Comparison of ENCODE assay signal across 1 cellular context in genomic region chr5:139341689-139342422, GRCh38.
TF ChIP-seq lines count a peak whose summit lies in the region.

Gene PAIP2, plus strand, starts transcription at chr5:139341854. Its CDS starts 21,931 bp downstream, at chr5:139363785.

TF ChIP-seq in K562, 482 proteins besides CTCF, POLR2A, EP300 and RAD21 (continued from another document and continues in another):
- TF ChIP-seq CUX1 (CRISPR knock-in tag; IDR thresholded peaks at IDR 0.05), result no peak
- peak; percentile 58; the same call in 1 of the 2 replicates for TF ChIP-seq ZNF589 (CRISPR knock-in tag; IDR thresholded peaks at IDR 0.05; ENCODE audit: low read depth)
- TF ChIP-seq SMARCE1 (IDR thresholded peaks at IDR 0.05), result no peak
- TF ChIP-seq ZBTB17 (CRISPR knock-in tag; IDR thresholded peaks at IDR 0.05), result peak; percentile 68; the same call in 1 of the 2 replicates
- no peak for TF ChIP-seq KLF6 (CRISPR knock-in tag; IDR thresholded peaks at IDR 0.05; ENCODE audit: borderline replicate concordance)
- no peak; a peak in 1 of 4 replicates for TF ChIP-seq ZNF318 (IDR thresholded peaks at IDR 0.05; ENCODE audit: borderline replicate concordance in 1 of 2, low read depth in 1 of 2)
- TF ChIP-seq ZNF212 (CRISPR knock-in tag; IDR thresholded peaks at IDR 0.05), result no peak
- 0 out of 2 replicates have a peak, but pooled peaks have one; percentile 14 for TF ChIP-seq CBX5 (IDR thresholded peaks at IDR 0.05; ENCODE audit: borderline replicate concordance, low read depth)
- TF ChIP-seq FOXO4 (CRISPR knock-in tag; IDR thresholded peaks at IDR 0.05), result no peak
- peak; percentile 74 for TF ChIP-seq TBP (optimal IDR thresholded peaks at IDR 0.05; ENCODE audit: low read depth, low read length)
- TF ChIP-seq IRF2 (CRISPR knock-in tag; IDR thresholded peaks at IDR 0.05), result no peak
- no peak for TF ChIP-seq ZNF609 (CRISPR knock-in tag; IDR thresholded peaks at IDR 0.05; ENCODE audit: borderline replicate concordance)
- TF ChIP-seq CGGBP1 (CRISPR knock-in tag; IDR thresholded peaks at IDR 0.05), result no peak; the same call in 1 of the 2 replicates
- TF ChIP-seq PTRF (tag; IDR thresholded peaks at IDR 0.05), result no peak
- TF ChIP-seq SETDB1 (IDR thresholded peaks at IDR 0.05; ENCODE audit: low read length), result no peak
- no peak for TF ChIP-seq PURB (CRISPR knock-in tag; IDR thresholded peaks at IDR 0.05; ENCODE audit: low read depth)
- TF ChIP-seq RBM17 (IDR thresholded peaks at IDR 0.05; ENCODE audit: borderline replicate concordance, low read depth, low read length), result no peak
- peak; percentile 1; the same call in 1 of the 2 replicates for TF ChIP-seq ZBED1 (IDR thresholded peaks at IDR 0.05)
- TF ChIP-seq PHF21A (IDR thresholded peaks at IDR 0.05; ENCODE audit: borderline replicate concordance, low read depth), result no peak
- peak; percentile 84 for TF ChIP-seq ZNF407 (IDR thresholded peaks at IDR 0.05; ENCODE audit: low read depth)
- peak; percentile 84 for TF ChIP-seq TAF7 (tag; IDR thresholded peaks at IDR 0.05)
- TF ChIP-seq PHB2 (IDR thresholded peaks at IDR 0.05; ENCODE audit: low read depth), result no peak
- TF ChIP-seq RNF2 (IDR thresholded peaks at IDR 0.05), result peak; percentile 71
- no peak for TF ChIP-seq STAT5B (CRISPR knock-in tag; IDR thresholded peaks at IDR 0.05)
